In the genomic region with DNA sequence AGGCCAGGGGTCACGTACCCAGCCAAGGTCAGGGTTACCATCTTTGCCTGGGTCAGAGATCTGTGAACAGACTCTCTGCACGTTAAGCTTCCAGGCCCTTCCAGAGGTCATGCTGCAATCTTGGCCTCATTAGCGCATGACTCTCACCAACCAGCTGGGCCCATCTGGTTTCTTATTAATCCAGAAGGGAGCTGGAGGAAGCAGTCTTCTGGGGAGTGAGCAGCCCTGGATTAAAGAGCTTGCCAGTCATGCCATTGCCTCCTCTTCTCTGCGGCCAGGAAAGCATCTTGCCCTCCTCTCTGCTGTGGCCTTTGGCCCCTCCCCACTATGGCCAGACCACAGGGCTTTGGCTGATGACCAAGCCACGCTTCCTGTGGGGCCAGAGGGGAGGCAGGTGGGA, we compare ENCODE assay signal across 20 cellular contexts. TPM values are rescaled to one million over a fixed set of nuclear protein-coding genes. Genes with fewer than 3 reads are reported as not detected.
DNase-seq lines count a peak whose midpoint lies in the region; ATAC-seq, FAIRE-seq and TF ChIP-seq lines count a peak whose summit lies in the region.
"Had no signal": no experiment of that assay in that cellular context is flagged by ENCODE, and none has a peak within 500 bp of the region (broad histone marks: within the 10 kb centered on the region; RNA-seq: fewer than 3 reads in every experiment).

No MANE protein-coding gene starts in this region.

- TF ChIP-seq EP300 in H1 (IDR thresholded peaks at IDR 0.05; ENCODE audit: borderline replicate concordance in 1 of 2, low read depth in 2 of 2, low read length in 2 of 2) = no peak

- H4K8ac ChIP-seq in H1 (ENCODE audit: extremely low read depth, insufficient read depth, low read length) = no peak overlapping the region

- ATAC-seq in GM19324 (IDR thresholded peaks at IDR 0.05; ENCODE audit: low FRiP score, unreplicated experiment) = no peak
- ATAC-seq: activated CD8-positive, alpha-beta T cell treated with anti-CD3 and anti-CD28 coated beads for 36 hours; GM12878 had no signal

- no peak for FAIRE-seq in H1 (lab: Jason Lieb, UNC)
- FAIRE-seq: frontal cortex, GM12878 had no signal

- 0 out of 2 replicates have a peak overlapping the region, but pooled peaks have one; percentile 74 for H2BK15ac ChIP-seq in H1 (ENCODE audit: low read length)

- H3K79me1 ChIP-seq in H1 (ENCODE audit: low read depth, low read length) = no peaks in the 10 kb centered on the region

- H2BK120ac ChIP-seq in H1 (replicated peaks; ENCODE audit: low read depth, low read length) = no peak overlapping the region

- no peak for TF ChIP-seq POLR2A in H1 (IDR thresholded peaks at IDR 0.05; ENCODE audit: control extremely low read depth in 1 of 2, low read depth in 2 of 2, low read length in 2 of 2)

- H3K23me2 ChIP-seq in H1 (ENCODE audit: low read depth, low read length) = no peaks in the 10 kb centered on the region

- H3K56ac ChIP-seq in H1 (replicated peaks; ENCODE audit: insufficient read length, low read depth, low read length) = no peak overlapping the region

- no peaks in the 10 kb centered on the region for H4K20me1 ChIP-seq in H1 (replicated peaks in 1 of 2; ENCODE audit: control insufficient read depth in 1 of 2, insufficient read depth in 2 of 2, low read length in 2 of 2)

- H3K18ac ChIP-seq in H1 (ENCODE audit: extremely low read depth, low read length) = no peak overlapping the region

- no peak overlapping the region for H3K23ac ChIP-seq in H1 (ENCODE audit: insufficient read length)

- no peak for TF ChIP-seq CTCF in H1 (IDR thresholded peaks at IDR 0.05; ENCODE audit: control extremely low read depth in 1 of 3, insufficient read depth in 1 of 3, low read depth in 1 of 3, low read length in 3 of 3)

- H3K4me2 ChIP-seq in H1 (ENCODE audit: insufficient read depth in 1 of 2, low read depth in 2 of 2, low read length in 2 of 2) = no peak overlapping the region

- no peaks in the 10 kb centered on the region for H3K9me3 ChIP-seq in H1 (ENCODE audit: insufficient read depth in 2 of 2, low read depth in 1 of 2, low read length in 1 of 2)
- H3K9me3 ChIP-seq: adrenal gland, Peyer's patch, suprapubic skin had no signal

- H2AFZ ChIP-seq in H1 (ENCODE audit: low read length) = no peak overlapping the region
- H2AFZ ChIP-seq: GM23248 had no signal

- no peak overlapping the region for H3K27ac ChIP-seq in H1 (ENCODE audit: low read depth, low read length)
- H3K27ac ChIP-seq: adrenal gland, GM23248, Peyer's patch, suprapubic skin had no signal

- H3K4me1 ChIP-seq in H1 (replicated peaks in 1 of 4; ENCODE audit: control insufficient read depth in 3 of 4, insufficient read depth in 4 of 4, low read length in 3 of 4) = peaks cover 3 to 10% (median 7%) of the 10 kb centered on the region in 4 experiments
- H3K4me1 ChIP-seq: adrenal gland, Peyer's patch, suprapubic skin had no signal

- H3K4ac ChIP-seq in H1 (replicated peaks; ENCODE audit: insufficient read length, low read depth, low read length) = no peak overlapping the region

- no peak overlapping the region for H2AK5ac ChIP-seq in H1 (ENCODE audit: low read depth, low read length)

- H3K36me3 ChIP-seq in H1 (ENCODE audit: control insufficient read depth in 2 of 4, insufficient read depth in 4 of 4, low read length in 3 of 4) = no peaks in the 10 kb centered on the region
- H3K36me3 ChIP-seq: adrenal gland, Peyer's patch, suprapubic skin had no signal

- H4K5ac ChIP-seq in H1 (ENCODE audit: insufficient read length, low read depth, low read length) = no peak overlapping the region

- 85% methylated on average over 5 of the region's 5 CpGs; no CpG with 5 or more reads in 1 of the 2 experiments for WGBS in H1 (ENCODE audit: extremely low coverage in 1 of 2, insufficient coverage in 1 of 2, insufficient read length in 1 of 2, insufficient replicate concordance in 2 of 2, low coverage in 1 of 2, low lambda C conversion rate in 2 of 2, missing lambda C conversion rate in 1 of 2), 2 experiments

- no peak overlapping the region for H2BK20ac ChIP-seq in H1 (ENCODE audit: low read length)

- no peak overlapping the region for H3K4me3 ChIP-seq in H1 (ENCODE audit: extremely low read depth in 1 of 4, insufficient read depth in 2 of 4, low read depth in 3 of 4, low read length in 4 of 4)
- H3K4me3 ChIP-seq: adrenal gland, GM12878, GM23248, Peyer's patch, suprapubic skin had no signal

- DNase-seq in D341Med (ENCODE audit: low spot score) = peak; percentile 65
- DNase-seq in MV-4-11 (lab: John Stamatoyannopoulos, UW) = peak; percentile 97
- DNase-seq in H1 (ENCODE audit: low read depth in 1 of 2, low spot score in 2 of 2) = peak in 1 of 2 experiments; percentile 13
- peak; percentile 84 for DNase-seq in kidney tubule cell (ENCODE audit: low spot score)
- no peak for DNase-seq in GOT3 (lab: John Stamatoyannopoulos, UW)
- no peak for DNase-seq in posterior cingulate gyrus
- DNase-seq in stimulated activated CD4-positive, alpha-beta T cell treated with anti-CD3 and anti-CD28 coated beads, Interleukin-2, amount 100 ng/mL, for 24 hours = no peak
- DNase-seq: activated CD8-positive, alpha-beta T cell treated with anti-CD3 and anti-CD28 coated beads for 36 hours; adrenal gland; CD8-positive, alpha-beta memory T cell; GM23248; NCI-H187 treated with DMSO at 0.1 percent for 48 hours; NCI-H526 treated with DMSO at 0.1 percent for 48 hours; stimulated activated CD4-positive, alpha-beta T cell treated with anti-CD3 and anti-CD28 coated beads, Interleukin-4, amount 100 ng/mL, for 24 hours; stimulated activated CD8-positive, alpha-beta memory T cell treated with anti-CD3 and anti-CD28 coated beads, Interleukin-4, amount 100 ng/mL, for 48 hours had no signal

- intact Hi-C loops in posterior cingulate gyrus (cut with DNase I) = no loop called here

- H2BK12ac ChIP-seq in H1 (ENCODE audit: low read depth, low read length) = 0 out of 2 replicates have a peak overlapping the region, but pooled peaks have one; percentile 9

- no peak overlapping the region for H3K14ac ChIP-seq in H1 (ENCODE audit: insufficient read length)

- TF ChIP-seq RAD21 in H1 (IDR thresholded peaks at IDR 0.05 in 1 of 2, conservative IDR thresholded peaks at IDR 0.05 in 1 of 2; ENCODE audit: low read depth in 2 of 2, low read length in 2 of 2) = no peak

- H2BK5ac ChIP-seq in H1 (ENCODE audit: low read depth, low read length) = no peak overlapping the region

- no peak overlapping the region for H3K9ac ChIP-seq in H1 (replicated peaks in 1 of 4; ENCODE audit: extremely low read depth in 1 of 4, low read depth in 3 of 4, low read length in 3 of 4)
- H3K9ac ChIP-seq: GM23248 had no signal

- no peaks in the 10 kb centered on the region for H3K27me3 ChIP-seq in H1 (replicated peaks in 1 of 4; ENCODE audit: control insufficient read depth in 3 of 4, extremely low read depth in 1 of 4, insufficient read depth in 3 of 4, low read length in 3 of 4)
- H3K27me3 ChIP-seq: Peyer's patch had no signal

- POLR2A ChIA-PET in H1 (lab: Charles Lee; ENCODE audit: partially characterized antibody) = interaction anchor here (1.2 kb wide), 1 partner anchor 23 kb away, joined by 3 read pairs; no protein-coding TSS in a partner anchor

- no peaks in the 10 kb centered on the region for H3K79me2 ChIP-seq in H1 (ENCODE audit: control insufficient read depth in 1 of 2, insufficient read depth in 2 of 2, low read length in 2 of 2)

- no peak overlapping the region for H4K91ac ChIP-seq in H1 (replicated peaks; ENCODE audit: insufficient read length, low read length)

- CTCF ChIA-PET in H1 (lab: Charles Lee; ENCODE audit: partially characterized antibody) = interaction anchor here (0.8 to 2.2 kb wide), 6 partner anchors 17 to 269 kb away, joined by 3 to 7 read pairs (median 4); no protein-coding TSS in a partner anchor

TF ChIP-seq in H1, 55 proteins besides CTCF, POLR2A, EP300 and RAD21:
- TF ChIP-seq PHF8 (conservative IDR thresholded peaks at IDR 0.05; ENCODE audit: low read depth, low read length) (no peak), CTBP2 (IDR thresholded peaks at IDR 0.05; ENCODE audit: borderline replicate concordance, insufficient read depth, insufficient read length, low read length) (no peak), CBX5 (IDR thresholded peaks at IDR 0.05; ENCODE audit: low read depth, low read length) (no peak), EZH2 (IDR thresholded peaks at IDR 0.05; ENCODE audit: low read depth, low read length, severe bottlenecking) (no peak), TCF12 (IDR thresholded peaks at IDR 0.05; ENCODE audit: low read depth, low read length) (no peak), JUND (IDR thresholded peaks at IDR 0.05; ENCODE audit: low read length) (no peak)

RNA-seq across cellular contexts. Expression of a gene that starts 57.4 kb away (rescaled TPM):
- total RNA-seq in H1 (2021; fragmentation: NEBNext Ultra II Directional; extraction: Animal tissue kit (Norgen Biotek cat#: 25700)) = 1.6 and 3.8 TPM in 2 replicates
- 1.6 and 2.7 TPM in 2 replicates for polyA plus RNA-seq in H1 (2011; rRNA removed)
- 1.2 TPM for polyA plus RNA-seq in H1 (2011; cell fraction: cytosol; rRNA removed)
- 3.8 TPM for polyA plus RNA-seq in H1 (2011; cell fraction: nucleus; rRNA removed)
- polyA plus RNA-seq in H1 (2012, experiment 1 of 2) = 1.0 to 1.7 TPM (median 1.5 TPM) in 4 replicates
- polyA plus RNA-seq in H1 (2012, experiment 2 of 2) = 1.0 TPM
- polyA plus RNA-seq in H1 (2013, experiment 1 of 2) = 1.4 TPM
- polyA plus RNA-seq in H1 (2013, experiment 2 of 2) = 1.7 TPM
- polyA minus RNA-seq in H1 (2011; rRNA and poly(A)+ RNA removed) = 0.44 and 0.82 TPM in 2 replicates
- polyA minus RNA-seq in H1 (2011; cell fraction: cytosol; rRNA and poly(A)+ RNA removed) = 0.51 TPM
- 1.6 TPM for polyA minus RNA-seq in H1 (2011; cell fraction: nucleus; rRNA and poly(A)+ RNA removed)
- total RNA-seq: activated CD8-positive, alpha-beta T cell treated with anti-CD3 and anti-CD28 coated beads for 36 hours; GM12878; GM23248 had no signal
- polyA plus RNA-seq: CD8-positive, alpha-beta memory T cell; GM12878 had no signal

Comparison
In these comparisons a context has a peak if more than half of its experiments do, and no peak if none do; other contexts are left out.
1. DNase-seq: peak in D341Med (single experiment), MV-4-11 (single experiment) and kidney tubule cell (single experiment); none in GOT3 (single experiment), posterior cingulate gyrus (0 of 10) and stimulated activated CD4-positive, alpha-beta T cell treated with anti-CD3 and anti-CD28 coated beads, Interleukin-2, amount 100 ng/mL, for 24 hours (0 of 2).